In genomic region chr5:17255471-17256016, GRCh38 we compare ENCODE assay signal across 9 cellular contexts. TPM values are rescaled to one million over a fixed set of nuclear protein-coding genes. Genes with fewer than 3 reads are reported as not detected.
DNase-seq lines count a peak whose midpoint lies in the region; ATAC-seq and TF ChIP-seq lines count a peak whose summit lies in the region.
"Had no signal": no experiment of that assay in that cellular context is flagged by ENCODE, and none has a peak within 500 bp of the region (broad histone marks: within the 10 kb centered on the region; RNA-seq: fewer than 3 reads in every experiment).

No MANE protein-coding gene starts in this region.

- 16 to 47% (median 28%) methylated on average over 6 of the region's 6 CpGs for WGBS in spleen, 5 donors

- H3K4me3 ChIP-seq in spleen, result peak overlapping the region in 1 of 8 donors; percentile 39

- peaks cover 7% of the 10 kb centered on the region for H3K9me3 Mint-ChIP-seq in activated T-cell treated with anti-CD3 and anti-CD28 coated beads, Interleukin-2, amount 50 U/mL, for 24 hours
- H3K9me3 Mint-ChIP-seq: activated CD4-positive, alpha-beta T cell treated with anti-CD3 and anti-CD28 coated beads, Interleukin-2, amount 10 ng/mL, durations not matched to agents 7 days and 5 days had no signal

- no peak overlapping the region for H3K4me3 Mint-ChIP-seq in activated T-cell treated with anti-CD3 and anti-CD28 coated beads, Interleukin-2, amount 50 U/mL, for 24 hours
- H3K4me3 Mint-ChIP-seq: activated CD4-positive, alpha-beta T cell treated with anti-CD3 and anti-CD28 coated beads, Interleukin-2, amount 10 ng/mL, durations not matched to agents 7 days and 5 days had no signal

- H3K27me3 Mint-ChIP-seq in activated T-cell treated with anti-CD3 and anti-CD28 coated beads, Interleukin-2, amount 50 U/mL, for 24 hours, result no peaks in the 10 kb centered on the region
- H3K27me3 Mint-ChIP-seq: activated CD4-positive, alpha-beta T cell treated with anti-CD3 and anti-CD28 coated beads, Interleukin-2, amount 10 ng/mL, durations not matched to agents 7 days and 5 days had no signal

- no peaks in the 10 kb centered on the region for H3K27me3 ChIP-seq in spleen (replicated peaks in 1 of 7)
- H3K27me3 ChIP-seq: foreskin keratinocyte had no signal

- intact Hi-C loops in spleen (cut with DNase I; ENCODE audit: low total_unique reads), result no loop called here
- intact Hi-C loops in Right ventricle myocardium inferior (cut with DNase I), result no loop called here

- ATAC-seq in GM19372 (IDR thresholded peaks at IDR 0.05; ENCODE audit: low read depth, unreplicated experiment) (peak; percentile 43), HG03066 (IDR thresholded peaks at IDR 0.05; ENCODE audit: low read depth, unreplicated experiment) (peak; percentile 50), Right ventricle myocardium inferior (no peak)
- ATAC-seq: foreskin keratinocyte had no signal

- peaks cover 0 to 10% (median 0%) of the 10 kb centered on the region in 8 donors for H3K9me3 ChIP-seq in spleen

- peaks cover 0 to 80% (median 17%) of the 10 kb centered on the region in 6 donors for H3K4me1 ChIP-seq in spleen

- TF ChIP-seq POLR2A in spleen (IDR thresholded peaks at IDR 0.05), result no peak

- DNase-seq in SKM-1 (lab: John Stamatoyannopoulos, UW; ENCODE audit: unreplicated experiment) (peak; percentile 92), spleen (no peak), DMS79 (lab: John Stamatoyannopoulos, UW) (no peak), Right ventricle myocardium inferior (ENCODE audit: missing footprints) (no peak)
- no peak for DNase-seq in activated T-cell treated with anti-CD3 and anti-CD28 coated beads, Interleukin-2, amount 50 U/mL, for 24 hours
- DNase-seq: activated CD4-positive, alpha-beta T cell treated with anti-CD3 and anti-CD28 coated beads, Interleukin-2, amount 10 ng/mL, durations not matched to agents 7 days and 5 days had no signal

- peak overlapping the region in 7 of 8 donors; percentile 30 to 83 (median 79) for H3K27ac ChIP-seq in spleen
- H3K27ac ChIP-seq: foreskin keratinocyte had no signal

- H3K27ac Mint-ChIP-seq in activated T-cell treated with anti-CD3 and anti-CD28 coated beads, Interleukin-2, amount 50 U/mL, for 24 hours, result no peak overlapping the region
- H3K27ac Mint-ChIP-seq: activated CD4-positive, alpha-beta T cell treated with anti-CD3 and anti-CD28 coated beads, Interleukin-2, amount 10 ng/mL, durations not matched to agents 7 days and 5 days had no signal

- peaks cover 0 to 4% (median 0%) of the 10 kb centered on the region in 6 donors for H3K36me3 ChIP-seq in spleen

- no peak for TF ChIP-seq CTCF in spleen (IDR thresholded peaks at IDR 0.05 in 8 of 11, conservative IDR thresholded peaks at IDR 0.05 in 3 of 11)

- no peaks in the 10 kb centered on the region for H3K36me3 Mint-ChIP-seq in activated T-cell treated with anti-CD3 and anti-CD28 coated beads, Interleukin-2, amount 50 U/mL, for 24 hours (ENCODE audit: low read depth)

- no peaks in the 10 kb centered on the region for H3K4me1 Mint-ChIP-seq in activated T-cell treated with anti-CD3 and anti-CD28 coated beads, Interleukin-2, amount 50 U/mL, for 24 hours (ENCODE audit: low read depth)
- H3K4me1 Mint-ChIP-seq: activated CD4-positive, alpha-beta T cell treated with anti-CD3 and anti-CD28 coated beads, Interleukin-2, amount 10 ng/mL, durations not matched to agents 7 days and 5 days had no signal

RNA-seq across cellular contexts. Expression of gene BASP1, which starts 38.1 kb away (rescaled TPM):
- total RNA-seq in spleen, result 100 to 1,000 TPM in 5 of 7 donors, 10 to 100 TPM in 2; 81.8 to 168 (median 114) TPM
- 10 to 100 TPM; 44.5 to 64.9 (median 51.1) TPM for polyA plus RNA-seq in spleen
- total RNA-seq in Right ventricle myocardium inferior, result 3.2 TPM

Comparison
In these comparisons a context has a peak if more than half of its experiments do, and no peak if none do; other contexts are left out.
1. RNA of gene BASP1, which starts 38.1 kb away (total RNA-seq): 81.8 to 168 TPM in spleen; 3.2 TPM in Right ventricle myocardium inferior (single experiment); every median in the first group is over 10 times any median in the second.